Comparison of ENCODE assay signal across 23 cellular contexts in the genomic region with DNA sequence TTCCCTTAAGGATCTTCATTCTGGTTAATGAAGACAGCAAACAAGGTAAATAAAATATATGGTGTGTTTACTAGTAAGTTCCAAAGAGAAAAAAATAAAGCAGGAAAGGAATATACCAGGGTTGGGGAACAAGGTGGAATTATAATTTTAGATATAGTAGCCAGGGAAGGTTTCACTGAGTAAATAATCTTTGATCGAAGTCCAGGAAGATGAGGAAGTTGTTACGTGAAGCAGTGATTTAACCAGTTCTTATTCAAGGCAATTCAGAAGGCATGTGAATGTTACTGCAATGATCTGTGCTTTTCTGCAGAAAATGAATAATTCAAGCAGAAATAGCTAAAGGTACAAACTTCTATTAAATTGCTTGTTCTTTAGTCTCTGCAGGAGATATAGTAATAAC. TPM values are rescaled to one million over a fixed set of nuclear protein-coding genes. Genes with fewer than 3 reads are reported as not detected.
DNase-seq lines count a peak whose midpoint lies in the region; ATAC-seq, FAIRE-seq and TF ChIP-seq lines count a peak whose summit lies in the region.
"Had no signal": no experiment of that assay in that cellular context is flagged by ENCODE, and none has a peak within 500 bp of the region (broad histone marks: within the 10 kb centered on the region; RNA-seq: fewer than 3 reads in every experiment).

No MANE protein-coding gene starts in this region.

- no peak overlapping the region for H3K4me3 Mint-ChIP-seq in Caco-2 (ENCODE audit: unreplicated experiment)
- no peak overlapping the region for H3K4me3 Mint-ChIP-seq in astrocyte (ENCODE audit: unreplicated experiment)
- H3K4me3 Mint-ChIP-seq: CD4-positive, alpha-beta T cell; GM23338; IgD-negative memory B cell had no signal

- H4K20me1 ChIP-seq in astrocyte (ENCODE audit: insufficient read depth, low read length): peaks cover 44% of the 10 kb centered on the region

- H3K4me1 Mint-ChIP-seq in Caco-2 (ENCODE audit: low read depth, unreplicated experiment) (peaks cover 39% of the 10 kb centered on the region), astrocyte (ENCODE audit: low read depth, unreplicated experiment) (no peaks in the 10 kb centered on the region)

- H3K79me2 ChIP-seq in astrocyte (ENCODE audit: insufficient read depth, low read length): no peaks in the 10 kb centered on the region

- 10 to 56% (median 35%) methylated on average over 2 of the region's 2 CpGs for WGBS in small intestine, 3 donors

- CTCF ChIA-PET in Caco-2 (lab: Charles Lee): no interaction called here

- peaks cover 38% of the 10 kb centered on the region for H3K4me1 ChIP-seq in Caco-2
- H3K4me1 ChIP-seq in astrocyte (ENCODE audit: insufficient read depth, low read length): peaks cover 2% of the 10 kb centered on the region
- peaks cover 0 to 14% of the 10 kb centered on the region in 2 donors for H3K4me1 ChIP-seq in small intestine (ENCODE audit: control insufficient read depth in 2 of 2, insufficient read depth in 1 of 2, low read depth in 1 of 2, low read length in 1 of 2)
- H3K4me1 ChIP-seq: A549 had no signal

- H3K27ac Mint-ChIP-seq in Caco-2 (ENCODE audit: unreplicated experiment) (peak overlapping the region; percentile 1), astrocyte (ENCODE audit: unreplicated experiment) (no peak overlapping the region)
- H3K27ac Mint-ChIP-seq: CD4-positive, alpha-beta T cell; GM23338; IgD-negative memory B cell had no signal

- H3K9ac ChIP-seq in astrocyte (ENCODE audit: low read length): no peak overlapping the region

- POLR2A ChIA-PET in Caco-2 (lab: Charles Lee): no interaction called here

- H3K9me3 ChIP-seq in Caco-2 (no peaks in the 10 kb centered on the region), astrocyte (ENCODE audit: insufficient read depth, low read depth, low read length) (no peaks in the 10 kb centered on the region), small intestine (ENCODE audit: control insufficient read depth, low read depth) (no peaks in the 10 kb centered on the region)
- H3K9me3 ChIP-seq: A549 had no signal

- H3K4me3 ChIP-seq in Caco-2 (ENCODE audit: low read depth, low read length) (no peak overlapping the region), astrocyte (ENCODE audit: insufficient read depth, low read depth, low read length) (no peak overlapping the region), small intestine (ENCODE audit: low read depth in 1 of 2, low read length in 2 of 2) (no peak overlapping the region)
- H3K4me3 ChIP-seq: A549, GM23338 had no signal

- FAIRE-seq in astrocyte (lab: Jason Lieb, UNC) (peak; percentile 59), small intestine (lab: Jason Lieb, UNC) (no peak)
- FAIRE-seq: A549, G401.6, GM12892, GM18507, H54, HTR-8/SVneo had no signal

- peaks cover 80% of the 10 kb centered on the region for H3K36me3 Mint-ChIP-seq in Caco-2 (ENCODE audit: insufficient read depth, unreplicated experiment)
- H3K36me3 Mint-ChIP-seq in astrocyte (ENCODE audit: low read depth, unreplicated experiment): peaks cover 26% of the 10 kb centered on the region

- peaks cover 11% of the 10 kb centered on the region for H3K9me3 Mint-ChIP-seq in Caco-2 (ENCODE audit: unreplicated experiment)
- H3K9me3 Mint-ChIP-seq in astrocyte (ENCODE audit: unreplicated experiment): peaks cover 2% of the 10 kb centered on the region
- H3K9me3 Mint-ChIP-seq: CD4-positive, alpha-beta T cell; GM23338; IgD-negative memory B cell had no signal

- H3K27me3 ChIP-seq in Caco-2 (replicated peaks; ENCODE audit: control insufficient read depth, insufficient read depth, low read length): no peaks in the 10 kb centered on the region
- H3K27me3 ChIP-seq in astrocyte (ENCODE audit: insufficient read depth, low read length): peaks cover 20% of the 10 kb centered on the region
- peaks cover 0 to 3% of the 10 kb centered on the region in 2 donors for H3K27me3 ChIP-seq in small intestine (ENCODE audit: control insufficient read depth in 2 of 2, insufficient read depth in 2 of 2, low read length in 2 of 2)

- TF ChIP-seq CTCF in Caco-2 (IDR thresholded peaks at IDR 0.05; ENCODE audit: insufficient read depth in 1 of 2, low read depth in 1 of 2, low read length in 1 of 2, severe bottlenecking in 1 of 2, unreplicated experiment in 1 of 2) (no peak), astrocyte (IDR thresholded peaks at IDR 0.05; ENCODE audit: insufficient read depth, low read depth, low read length) (no peak)

- H3K36me3 ChIP-seq in Caco-2 (ENCODE audit: control insufficient read depth, insufficient read depth, low read length): no peaks in the 10 kb centered on the region
- H3K36me3 ChIP-seq in astrocyte (ENCODE audit: insufficient read depth, low read length): peaks cover under 1% of the 10 kb centered on the region
- H3K36me3 ChIP-seq in small intestine (ENCODE audit: control insufficient read depth in 2 of 2, insufficient read depth in 2 of 2, low read length in 2 of 2): no peaks in the 10 kb centered on the region

- no peaks in the 10 kb centered on the region for H3K27me3 Mint-ChIP-seq in Caco-2 (ENCODE audit: insufficient read depth, unreplicated experiment)
- H3K27me3 Mint-ChIP-seq in astrocyte (ENCODE audit: low read depth, unreplicated experiment): peaks cover 16% of the 10 kb centered on the region

- no peak overlapping the region for H2AFZ ChIP-seq in astrocyte (ENCODE audit: low read depth, low read length)
- H2AFZ ChIP-seq: GM23338 had no signal

- no TSS peak for BruUV-seq in Caco-2 (replicated peaks; lab: Mats Ljungman, UMichigan)

- no peak for DNase-seq in Caco-2
- no peak for DNase-seq in astrocyte (ENCODE audit: low read depth)
- no peak for DNase-seq in left colon
- DNase-seq in small intestine: peak; percentile 84
- DNase-seq in NCI-H2029 (lab: John Stamatoyannopoulos, UW): no peak
- no peak for DNase-seq in HuH-7 (ENCODE audit: low spot score)
- DNase-seq: AML-193; CD4-positive, alpha-beta T cell; DMS53; HCEC 1CT had no signal

- H3K27ac ChIP-seq in astrocyte (ENCODE audit: low read depth, low read length) (no peak overlapping the region), small intestine (ENCODE audit: low read depth in 1 of 2, low read length in 1 of 2) (peak overlapping the region in 1 of 2 donors; percentile 55)
- H3K27ac ChIP-seq: 22Rv1, A549, C4-2B, HL-60 had no signal

- intact Hi-C loops in Caco-2 (cut with micrococcal nuclease; ENCODE audit: unreplicated experiment) (no loop called here), left colon (cut with DNase I, micrococcal nuclease) (no loop called here)

- no peak overlapping the region for H3K4me2 ChIP-seq in astrocyte (ENCODE audit: low read length)
- H3K4me2 ChIP-seq: A549, GM23338 had no signal

- ATAC-seq in left colon: peak; percentile 67
- ATAC-seq in HG03159 (IDR thresholded peaks at IDR 0.05; ENCODE audit: unreplicated experiment): no peak
- ATAC-seq: A549, GM23338 had no signal

RNA-seq across cellular contexts. Expression of gene SMIM32, which starts 6.2 kb away (rescaled TPM):
- total RNA-seq in Caco-2 (2022) (0.63 and 0.66 TPM in 2 replicates), astrocyte (0.30 and 0.34 TPM in 2 replicates), left colon (10 to 100 TPM; 17.7 to 23.5 TPM)
- 10 to 100 TPM; 16.7 to 22.8 (median 20.0) TPM for polyA plus RNA-seq in small intestine
- total RNA-seq: CD4-positive, alpha-beta T cell had no signal
- polyA plus RNA-seq: A549, BJ, IgD-negative memory B cell had no signal

RNA-seq across cellular contexts. Expression of gene SMAD5, which starts 54.1 kb away (rescaled TPM):
- 141 and 142 TPM in 2 replicates for total RNA-seq in Caco-2 (2022)
- 70.0 and 71.3 TPM in 2 replicates for total RNA-seq in astrocyte
- total RNA-seq in left colon: 10 to 100 TPM; 45.6 to 46.8 TPM
- 10 to 100 TPM in 1 of 3 donors, 1 to 10 TPM in 2; 3.4 to 10.8 (median 7.3) TPM for polyA plus RNA-seq in small intestine

Comparison
In these comparisons a context has a peak if more than half of its experiments do, and no peak if none do; other contexts are left out.
1. RNA of gene SMIM32, which starts 6.2 kb away (total RNA-seq): 17.7 to 23.5 TPM in left colon; 0.63 to 0.66 TPM in Caco-2 and 0.30 to 0.34 TPM in astrocyte; every median in the first group is over 10 times any median in the second.